In genomic region chr4:79689735-79690134, GRCh38 we compare ENCODE assay signal across 25 cellular contexts.
"Had no signal": no experiment of that assay in that cellular context is flagged by ENCODE, and none has a peak within 500 bp of the region (broad histone marks: within the 10 kb centered on the region; RNA-seq: fewer than 3 reads in every experiment).

No MANE protein-coding gene starts in this region.

- H3K4me1 ChIP-seq: esophagus squamous epithelium, gastrocnemius medialis, heart right ventricle, left lung, lower lobe of right lung had no signal

- ATAC-seq: esophagus mucosa, gastrocnemius medialis, heart right ventricle, left cardiac atrium, left lung, left ventricle myocardium superior, lower lobe of right lung, mucosa of descending colon had no signal

- H3K4me1 Mint-ChIP-seq: endodermal cell, mesothelial cell of epicardium had no signal

- H3K4me3 Mint-ChIP-seq: endodermal cell, mesothelial cell of epicardium, naive B cell had no signal

- H3K36me3 ChIP-seq: esophagus squamous epithelium, gastrocnemius medialis, heart right ventricle, left lung, lower lobe of right lung had no signal

- H3K4me3 ChIP-seq: coronary artery, dorsolateral prefrontal cortex, esophagus squamous epithelium, gastrocnemius medialis, heart right ventricle, left lung, lower lobe of right lung, mucosa of descending colon had no signal

- H3K9me3 ChIP-seq: gastrocnemius medialis, lower lobe of right lung, mucosa of descending colon had no signal

- H3K27ac Mint-ChIP-seq: endodermal cell, mesothelial cell of epicardium, naive B cell had no signal

- H3K27ac ChIP-seq: coronary artery, dorsolateral prefrontal cortex, epithelial cell of prostate, esophagus squamous epithelium, gastrocnemius medialis, heart right ventricle, left lung, lower lobe of right lung had no signal

- DNase-seq: dermis blood vessel endothelial cell; dorsolateral prefrontal cortex; effector CD4-positive, alpha-beta T cell; effector memory CD4-positive, alpha-beta T cell; endodermal cell; erythroblast; esophagus squamous epithelium; foreskin fibroblast; foreskin melanocyte; gastrocnemius medialis; glutamatergic neuron; head of caudate nucleus; heart right ventricle; hippocampal formation; left cardiac atrium; left lung; left ventricle myocardium superior; lower lobe of right lung; mesenchymal stem cell; mucosa of descending colon; naive B cell had no signal

- H3K27me3 ChIP-seq: esophagus squamous epithelium, gastrocnemius medialis, heart right ventricle, left lung had no signal
